Comparison of ENCODE assay signal across 1 cellular context in genomic region chrX:9495496-9495895, GRCh38.
TF ChIP-seq lines count a peak whose summit lies in the region.

No MANE protein-coding gene starts in this region.

TF ChIP-seq in WTC11, 78 proteins besides CTCF, POLR2A, EP300 and RAD21 (continued from another document):
- TF ChIP-seq SP1 (CRISPR knock-in tag; conservative IDR thresholded peaks at IDR 0.05) (no peak), AR (CRISPR knock-in tag; IDR thresholded peaks at IDR 0.05) (no peak), ZNF138 (CRISPR knock-in tag; conservative IDR thresholded peaks at IDR 0.05) (no peak), ZMAT4 (CRISPR knock-in tag; IDR thresholded peaks at IDR 0.05) (no peak), CBFB (CRISPR knock-in tag; IDR thresholded peaks at IDR 0.05; ENCODE audit: low read depth) (no peak), ERG (CRISPR knock-in tag; IDR thresholded peaks at IDR 0.05) (no peak), IRF2 (CRISPR knock-in tag; IDR thresholded peaks at IDR 0.05; ENCODE audit: borderline replicate concordance, low read depth) (no peak), ATF3 (CRISPR knock-in tag; conservative IDR thresholded peaks at IDR 0.05) (no peak), FOXJ3 (CRISPR knock-in tag; IDR thresholded peaks at IDR 0.05; ENCODE audit: borderline replicate concordance) (no peak), GABPB1 (CRISPR knock-in tag; IDR thresholded peaks at IDR 0.05) (no peak)
- TF ChIP-seq, protein P1, sequence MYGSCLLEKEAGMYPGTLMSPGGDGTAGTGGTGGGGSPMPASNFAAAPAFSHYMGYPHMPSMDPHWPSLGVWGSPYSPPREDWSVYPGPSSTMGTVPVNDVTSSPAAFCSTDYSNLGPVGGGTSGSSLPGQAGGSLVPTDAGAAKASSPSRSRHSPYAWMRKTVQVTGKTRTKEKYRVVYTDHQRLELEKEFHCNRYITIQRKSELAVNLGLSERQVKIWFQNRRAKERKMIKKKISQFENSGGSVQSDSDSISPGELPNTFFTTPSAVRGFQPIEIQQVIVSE (CRISPR knock-in tag; IDR thresholded peaks at IDR 0.05; ENCODE audit: borderline replicate concordance), result no peak
